ENCODE assay signal across 10 cellular contexts in the genomic region with DNA sequence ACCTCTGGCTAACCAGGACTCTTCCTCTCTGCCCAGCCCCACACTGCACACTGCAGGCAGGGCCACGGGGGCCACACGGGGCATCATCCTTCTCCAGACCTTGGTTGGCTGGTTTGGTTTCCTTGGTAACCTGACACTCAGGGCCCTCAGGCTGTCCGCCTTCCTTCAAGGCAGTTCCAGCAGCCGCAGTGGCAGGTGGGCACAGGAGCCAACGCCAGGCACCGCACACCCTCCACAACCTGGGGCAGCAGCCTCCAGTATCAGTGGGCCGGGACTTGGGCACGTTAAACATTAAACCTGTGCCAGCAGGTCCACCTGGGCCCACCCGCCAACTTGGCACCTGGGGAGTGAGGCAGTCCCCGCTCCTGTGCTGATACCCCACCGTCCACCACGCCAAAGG. TPM values are rescaled to one million over a fixed set of nuclear protein-coding genes. Genes with fewer than 3 reads are reported as not detected.
A peak's percentile ranks its signal among the peaks of the same experiment; 100 is the strongest.
DNase-seq lines count a peak whose midpoint lies in the region; ATAC-seq, FAIRE-seq and TF ChIP-seq lines count a peak whose summit lies in the region.
"Had no signal": no experiment of that assay in that cellular context is flagged by ENCODE, and none has a peak within 500 bp of the region (broad histone marks: within the 10 kb centered on the region; RNA-seq: fewer than 3 reads in every experiment).

No MANE protein-coding gene starts in this region.

- peak overlapping the region; percentile 80 for H3K4me3 Mint-ChIP-seq in neural progenitor cell
- no peak overlapping the region for H3K4me3 Mint-ChIP-seq in stimulated activated naive B cell treated with anti-CD40 and anti-IgM and Interleukin-4, amounts not matched to agents 10 μg/mL and 1 μg/mL and 100 μg/mL, for 72 hours

- H3K4me2 ChIP-seq in neural progenitor cell: no peak overlapping the region

- ATAC-seq in GM18498 (IDR thresholded peaks at IDR 0.05; ENCODE audit: unreplicated experiment): no peak
- no peak for ATAC-seq in stimulated activated naive B cell treated with anti-CD40 and anti-IgM and Interleukin-4, amounts not matched to agents 10 μg/mL and 1 μg/mL and 100 μg/mL, for 72 hours (replicated peaks)

- no peak for TF ChIP-seq CTCF in 22Rv1 (IDR thresholded peaks at IDR 0.05)
- TF ChIP-seq CTCF in coronary artery (IDR thresholded peaks at IDR 0.05): no peak
- no peak for TF ChIP-seq CTCF in neural progenitor cell (IDR thresholded peaks at IDR 0.05)

- no peak overlapping the region for H3K9ac ChIP-seq in neural progenitor cell

- H3K9me3 Mint-ChIP-seq in neural progenitor cell: no peaks in the 10 kb centered on the region
- no peaks in the 10 kb centered on the region for H3K9me3 Mint-ChIP-seq in stimulated activated naive B cell treated with anti-CD40 and anti-IgM and Interleukin-4, amounts not matched to agents 10 μg/mL and 1 μg/mL and 100 μg/mL, for 72 hours
- H3K9me3 Mint-ChIP-seq: endodermal cell; T-helper 2 cell treated with Interferon-gamma antibody and Interleukin-4, amounts not matched to agents 5 μg/mL and 100 μg/mL, for 36 hours had no signal

- DNase-seq in COLO668 (lab: John Stamatoyannopoulos, UW; ENCODE audit: unreplicated experiment): peak; percentile 72
- DNase-seq in coronary artery (ENCODE audit: low spot score): no peak
- DNase-seq in neural progenitor cell (ENCODE audit: low spot score): no peak
- DNase-seq in H54 (ENCODE audit: insufficient read length, low spot score): no peak
- DNase-seq in amygdala (lab: John Stamatoyannopoulos, UW): no peak
- DNase-seq in stimulated activated naive B cell treated with anti-CD40 and anti-IgM and Interleukin-4, amounts not matched to agents 10 μg/mL and 1 μg/mL and 100 μg/mL, for 72 hours: no peak
- DNase-seq: endodermal cell had no signal

- H3K27ac Mint-ChIP-seq in neural progenitor cell: no peak overlapping the region
- no peak overlapping the region for H3K27ac Mint-ChIP-seq in stimulated activated naive B cell treated with anti-CD40 and anti-IgM and Interleukin-4, amounts not matched to agents 10 μg/mL and 1 μg/mL and 100 μg/mL, for 72 hours
- H3K27ac Mint-ChIP-seq: endodermal cell; T-helper 2 cell treated with Interferon-gamma antibody and Interleukin-4, amounts not matched to agents 5 μg/mL and 100 μg/mL, for 36 hours had no signal

- H3K4me3 ChIP-seq in coronary artery (peak overlapping the region; percentile 81), neural progenitor cell (no peak overlapping the region)

- TF ChIP-seq POLR2A in H54 (IDR thresholded peaks at IDR 0.05; ENCODE audit: low read depth, low read length): no peak

- no peaks in the 10 kb centered on the region for H3K9me3 ChIP-seq in neural progenitor cell (ENCODE audit: low read depth)

- peaks cover 4% of the 10 kb centered on the region for H3K4me1 Mint-ChIP-seq in neural progenitor cell
- peaks cover 8 to 18% of the 10 kb centered on the region in 2 donors for H3K4me1 Mint-ChIP-seq in stimulated activated naive B cell treated with anti-CD40 and anti-IgM and Interleukin-4, amounts not matched to agents 10 μg/mL and 1 μg/mL and 100 μg/mL, for 72 hours
- H3K4me1 Mint-ChIP-seq: endodermal cell had no signal

- peaks cover 47% of the 10 kb centered on the region for H3K27me3 ChIP-seq in neural progenitor cell

- peaks cover 23% of the 10 kb centered on the region for H3K27me3 Mint-ChIP-seq in neural progenitor cell (ENCODE audit: insufficient read depth, low read depth)
- H3K27me3 Mint-ChIP-seq in stimulated activated naive B cell treated with anti-CD40 and anti-IgM and Interleukin-4, amounts not matched to agents 10 μg/mL and 1 μg/mL and 100 μg/mL, for 72 hours: peaks cover 50 to 66% of the 10 kb centered on the region in 2 donors

- no peak for FAIRE-seq in H54 (lab: Jason Lieb, UNC)

- H3K27ac ChIP-seq in 22Rv1: peak overlapping the region; percentile 96
- peak overlapping the region; percentile 9 to 78 for H3K27ac ChIP-seq in coronary artery
- H3K27ac ChIP-seq in neural progenitor cell: no peak overlapping the region

- no peaks in the 10 kb centered on the region for H3K36me3 Mint-ChIP-seq in neural progenitor cell
- H3K36me3 Mint-ChIP-seq in stimulated activated naive B cell treated with anti-CD40 and anti-IgM and Interleukin-4, amounts not matched to agents 10 μg/mL and 1 μg/mL and 100 μg/mL, for 72 hours: no peaks in the 10 kb centered on the region

- no peak overlapping the region for H2AFZ ChIP-seq in neural progenitor cell (replicated peaks)

- peaks cover 5% of the 10 kb centered on the region for H3F3A ChIP-seq in neural progenitor cell (ENCODE audit: low read depth)

- peaks cover 52% of the 10 kb centered on the region for H4K20me1 ChIP-seq in neural progenitor cell (ENCODE audit: low read depth)

- H3K79me2 ChIP-seq in neural progenitor cell (ENCODE audit: low read depth): no peaks in the 10 kb centered on the region

- H3K36me3 ChIP-seq in neural progenitor cell: no peaks in the 10 kb centered on the region

- H3K4me1 ChIP-seq in neural progenitor cell: peaks cover 6% of the 10 kb centered on the region

RNA-seq across cellular contexts. Expression of a gene that starts 1.9 kb away (rescaled TPM):
- total RNA-seq in neural progenitor cell (ENCODE audit: low replicate concordance): 3.8 and 31.3 TPM in 2 replicates

RNA-seq across cellular contexts. Expression of a gene that starts 9.8 kb away (rescaled TPM):
- not detected in 2 replicates for total RNA-seq in neural progenitor cell (ENCODE audit: low replicate concordance)

RNA-seq across cellular contexts. Expression of a gene that starts 12.2 kb away (rescaled TPM):
- total RNA-seq in neural progenitor cell (ENCODE audit: low replicate concordance): not detected in 2 replicates
- total RNA-seq: endodermal cell had no signal

RNA-seq across cellular contexts. Expression of a gene that starts 16.0 kb away (rescaled TPM):
- 2.7 and 19.7 TPM in 2 replicates for total RNA-seq in neural progenitor cell (ENCODE audit: low replicate concordance)

RNA-seq across cellular contexts. Expression of a gene that starts 26.3 kb away (rescaled TPM):
- 5.7 and 27.7 TPM in 2 replicates for total RNA-seq in neural progenitor cell (ENCODE audit: low replicate concordance)
